16 cellular contexts compared by ENCODE assay signal in genomic region chr18:58102875-58103274, GRCh38.
"Had no signal": no experiment of that assay in that cellular context is flagged by ENCODE, and none has a peak within 500 bp of the region (broad histone marks: within the 10 kb centered on the region; RNA-seq: fewer than 3 reads in every experiment).

No MANE protein-coding gene starts in this region.

- H2AFZ ChIP-seq: neural progenitor cell had no signal

- FAIRE-seq: kidney had no signal

- H3K27me3 Mint-ChIP-seq: activated naive CD4-positive, alpha-beta T cell treated with anti-CD3 and anti-CD28 coated beads, Interleukin-2, amount 50 U/mL, for 24 hours; stimulated activated memory B cell treated with anti-CD40 and anti-IgM and Interleukin-4, amounts not matched to agents 10 μg/mL and 1 μg/mL and 100 μg/mL, for 72 hours had no signal

- H3K4me1 ChIP-seq: psoas muscle had no signal

- H3K4me3 Mint-ChIP-seq: activated naive CD4-positive, alpha-beta T cell treated with anti-CD3 and anti-CD28 coated beads, Interleukin-2, amount 50 U/mL, for 24 hours; activated T-cell treated with anti-CD3 and anti-CD28 coated beads, Interleukin-2, amount 50 U/mL, for 72 hours; effector memory CD8-positive, alpha-beta T cell; naive thymus-derived CD4-positive, alpha-beta T cell; neural progenitor cell; stimulated activated memory B cell treated with anti-CD40 and anti-IgM and Interleukin-4, amounts not matched to agents 10 μg/mL and 1 μg/mL and 100 μg/mL, for 72 hours had no signal

- H3K27ac Mint-ChIP-seq: activated naive CD4-positive, alpha-beta T cell treated with anti-CD3 and anti-CD28 coated beads, Interleukin-2, amount 50 U/mL, for 24 hours; activated T-cell treated with anti-CD3 and anti-CD28 coated beads, Interleukin-2, amount 50 U/mL, for 72 hours; effector memory CD8-positive, alpha-beta T cell; naive thymus-derived CD4-positive, alpha-beta T cell; neural progenitor cell had no signal

- H3K4me2 ChIP-seq: neural progenitor cell had no signal

- H3K4me3 ChIP-seq: neural progenitor cell, psoas muscle had no signal

- DNase-seq: activated CD4-positive, alpha-beta T cell treated with anti-CD3 and anti-CD28 coated beads, Interleukin-2, amount 50 U/mL, for 1 hour; activated CD4-positive, CD25-positive, alpha-beta regulatory T cell treated with anti-CD3 and anti-CD28 coated beads, Interleukin-2, amount 50 U/mL, for 72 hours; activated CD8-positive, alpha-beta memory T cell treated with anti-CD3 and anti-CD28 coated beads for 24 hours; activated gamma-delta T cell; activated T-cell treated with anti-CD3 and anti-CD28 coated beads, Interleukin-2, amount 50 U/mL, for 72 hours; effector memory CD8-positive, alpha-beta T cell; kidney; left ventricle myocardium superior; naive thymus-derived CD4-positive, alpha-beta T cell; psoas muscle; stimulated activated CD4-positive, alpha-beta T cell treated with anti-CD3 and anti-CD28 coated beads, Interleukin-4, amount 100 ng/mL, for 4 hours; T-helper 2 cell had no signal

- H3K27ac ChIP-seq: neural progenitor cell, psoas muscle, VCaP had no signal

- H3K36me3 ChIP-seq: neural progenitor cell had no signal

- H3K27me3 ChIP-seq: neural progenitor cell had no signal

- H3K9me3 Mint-ChIP-seq: activated naive CD4-positive, alpha-beta T cell treated with anti-CD3 and anti-CD28 coated beads, Interleukin-2, amount 50 U/mL, for 24 hours; activated T-cell treated with anti-CD3 and anti-CD28 coated beads, Interleukin-2, amount 50 U/mL, for 72 hours; effector memory CD8-positive, alpha-beta T cell; stimulated activated memory B cell treated with anti-CD40 and anti-IgM and Interleukin-4, amounts not matched to agents 10 μg/mL and 1 μg/mL and 100 μg/mL, for 72 hours had no signal

- H3K9me3 ChIP-seq: psoas muscle had no signal

- H3K36me3 Mint-ChIP-seq: activated naive CD4-positive, alpha-beta T cell treated with anti-CD3 and anti-CD28 coated beads, Interleukin-2, amount 50 U/mL, for 24 hours; naive thymus-derived CD4-positive, alpha-beta T cell; stimulated activated memory B cell treated with anti-CD40 and anti-IgM and Interleukin-4, amounts not matched to agents 10 μg/mL and 1 μg/mL and 100 μg/mL, for 72 hours had no signal
